ENCODE assay signal across 2 cellular contexts in the genomic region with DNA sequence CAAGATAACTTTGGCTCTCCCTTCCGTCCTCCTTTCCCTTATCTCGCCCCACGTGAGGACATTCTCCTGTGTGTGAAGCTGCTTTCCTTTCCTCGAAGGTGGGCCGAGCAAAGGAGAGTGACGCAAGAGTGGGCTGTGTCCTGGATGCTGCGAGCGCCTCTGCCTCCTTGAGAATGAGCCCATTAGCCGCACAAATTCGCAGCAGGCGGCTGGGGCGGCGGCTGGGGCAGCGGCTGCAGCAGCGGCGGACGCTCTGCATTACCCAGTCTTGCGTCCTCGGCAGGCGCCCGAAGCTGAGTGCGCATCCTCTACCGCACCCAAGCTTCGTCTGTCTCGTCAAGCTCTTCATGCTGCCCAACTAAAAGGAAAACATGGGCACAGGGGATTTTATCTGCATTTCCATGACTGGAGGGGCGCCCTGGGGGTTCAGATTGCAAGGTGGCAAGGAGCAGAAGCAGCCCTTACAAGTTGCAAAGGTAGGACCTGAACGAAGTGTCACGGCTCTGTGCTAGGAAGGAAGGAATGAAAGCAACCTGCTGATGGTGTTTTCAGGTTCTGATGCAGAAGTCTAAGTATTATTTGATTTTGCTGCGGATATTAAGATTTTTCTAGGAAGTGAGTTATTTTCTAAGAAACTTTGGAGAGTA.
TF ChIP-seq lines count a peak whose summit lies in the region.

A gene with protein sequence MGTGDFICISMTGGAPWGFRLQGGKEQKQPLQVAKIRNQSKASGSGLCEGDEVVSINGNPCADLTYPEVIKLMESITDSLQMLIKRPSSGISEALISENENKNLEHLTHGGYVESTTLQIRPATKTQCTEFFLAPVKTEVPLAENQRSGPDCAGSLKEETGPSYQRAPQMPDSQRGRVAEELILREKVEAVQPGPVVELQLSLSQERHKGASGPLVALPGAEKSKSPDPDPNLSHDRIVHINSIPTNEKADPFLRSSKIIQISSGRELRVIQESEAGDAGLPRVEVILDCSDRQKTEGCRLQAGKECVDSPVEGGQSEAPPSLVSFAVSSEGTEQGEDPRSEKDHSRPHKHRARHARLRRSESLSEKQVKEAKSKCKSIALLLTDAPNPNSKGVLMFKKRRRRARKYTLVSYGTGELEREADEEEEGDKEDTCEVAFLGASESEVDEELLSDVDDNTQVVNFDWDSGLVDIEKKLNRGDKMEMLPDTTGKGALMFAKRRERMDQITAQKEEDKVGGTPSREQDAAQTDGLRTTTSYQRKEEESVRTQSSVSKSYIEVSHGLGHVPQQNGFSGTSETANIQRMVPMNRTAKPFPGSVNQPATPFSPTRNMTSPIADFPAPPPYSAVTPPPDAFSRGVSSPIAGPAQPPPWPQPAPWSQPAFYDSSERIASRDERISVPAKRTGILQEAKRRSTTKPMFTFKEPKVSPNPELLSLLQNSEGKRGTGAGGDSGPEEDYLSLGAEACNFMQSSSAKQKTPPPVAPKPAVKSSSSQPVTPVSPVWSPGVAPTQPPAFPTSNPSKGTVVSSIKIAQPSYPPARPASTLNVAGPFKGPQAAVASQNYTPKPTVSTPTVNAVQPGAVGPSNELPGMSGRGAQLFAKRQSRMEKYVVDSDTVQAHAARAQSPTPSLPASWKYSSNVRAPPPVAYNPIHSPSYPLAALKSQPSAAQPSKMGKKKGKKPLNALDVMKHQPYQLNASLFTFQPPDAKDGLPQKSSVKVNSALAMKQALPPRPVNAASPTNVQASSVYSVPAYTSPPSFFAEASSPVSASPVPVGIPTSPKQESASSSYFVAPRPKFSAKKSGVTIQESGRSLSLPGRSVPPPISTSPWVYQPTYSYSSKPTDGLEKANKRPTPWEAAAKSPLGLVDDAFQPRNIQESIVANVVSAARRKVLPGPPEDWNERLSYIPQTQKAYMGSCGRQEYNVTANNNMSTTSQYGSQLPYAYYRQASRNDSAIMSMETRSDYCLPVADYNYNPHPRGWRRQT (plus strand): TSS at position 189 of the 647 bp plus-strand sequence. CDS start 183 bp downstream, at position 372.

TF ChIP-seq in WTC11, 78 proteins besides CTCF, POLR2A, EP300 and RAD21 (continued from another document):
- TF ChIP-seq ETV6 (CRISPR knock-in tag; IDR thresholded peaks at IDR 0.05), result peak; percentile 56; the same call in 1 of the 2 replicates
- TF ChIP-seq, protein P1, sequence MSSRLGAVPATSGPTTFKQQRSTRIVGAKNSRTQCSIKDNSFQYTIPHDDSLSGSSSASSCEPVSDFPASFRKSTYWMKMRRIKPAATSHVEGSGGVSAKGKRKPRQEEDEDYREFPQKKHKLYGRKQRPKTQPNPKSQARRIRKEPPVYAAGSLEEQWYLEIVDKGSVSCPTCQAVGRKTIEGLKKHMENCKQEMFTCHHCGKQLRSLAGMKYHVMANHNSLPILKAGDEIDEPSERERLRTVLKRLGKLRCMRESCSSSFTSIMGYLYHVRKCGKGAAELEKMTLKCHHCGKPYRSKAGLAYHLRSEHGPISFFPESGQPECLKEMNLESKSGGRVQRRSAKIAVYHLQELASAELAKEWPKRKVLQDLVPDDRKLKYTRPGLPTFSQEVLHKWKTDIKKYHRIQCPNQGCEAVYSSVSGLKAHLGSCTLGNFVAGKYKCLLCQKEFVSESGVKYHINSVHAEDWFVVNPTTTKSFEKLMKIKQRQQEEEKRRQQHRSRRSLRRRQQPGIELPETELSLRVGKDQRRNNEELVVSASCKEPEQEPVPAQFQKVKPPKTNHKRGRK (CRISPR knock-in tag; IDR thresholded peaks at IDR 0.05; ENCODE audit: borderline replicate concordance), result no peak
- TF ChIP-seq ZNF232 (CRISPR knock-in tag; IDR thresholded peaks at IDR 0.05), result 0 out of 2 replicates have a peak, but pooled peaks have one; percentile 46
- TF ChIP-seq FOXK1 (CRISPR knock-in tag; IDR thresholded peaks at IDR 0.05), result 0 out of 2 replicates have a peak, but pooled peaks have one; percentile 47
- TF ChIP-seq TEAD1 (CRISPR knock-in tag; IDR thresholded peaks at IDR 0.05), result peak; percentile 64; the same call in 1 of the 2 replicates
- TF ChIP-seq, protein P2, sequence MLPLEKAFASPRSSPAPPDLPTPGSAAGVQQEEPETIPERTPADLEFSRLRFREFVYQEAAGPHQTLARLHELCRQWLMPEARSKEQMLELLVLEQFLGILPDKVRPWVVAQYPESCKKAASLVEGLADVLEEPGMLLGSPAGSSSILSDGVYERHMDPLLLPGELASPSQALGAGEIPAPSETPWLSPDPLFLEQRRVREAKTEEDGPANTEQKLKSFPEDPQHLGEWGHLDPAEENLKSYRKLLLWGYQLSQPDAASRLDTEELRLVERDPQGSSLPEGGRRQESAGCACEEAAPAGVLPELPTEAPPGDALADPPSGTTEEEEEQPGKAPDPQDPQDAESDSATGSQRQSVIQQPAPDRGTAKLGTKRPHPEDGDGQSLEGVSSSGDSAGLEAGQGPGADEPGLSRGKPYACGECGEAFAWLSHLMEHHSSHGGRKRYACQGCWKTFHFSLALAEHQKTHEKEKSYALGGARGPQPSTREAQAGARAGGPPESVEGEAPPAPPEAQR (CRISPR knock-in tag; IDR thresholded peaks at IDR 0.05), result no peak

TF ChIP-seq in liver, 16 proteins besides CTCF, POLR2A, EP300 and RAD21 (continued from another document):
- TF ChIP-seq, protein P3, sequence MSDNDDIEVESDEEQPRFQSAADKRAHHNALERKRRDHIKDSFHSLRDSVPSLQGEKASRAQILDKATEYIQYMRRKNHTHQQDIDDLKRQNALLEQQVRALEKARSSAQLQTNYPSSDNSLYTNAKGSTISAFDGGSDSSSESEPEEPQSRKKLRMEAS (IDR thresholded peaks at IDR 0.05), result no peak
- TF ChIP-seq TAF1 (conservative IDR thresholded peaks at IDR 0.05), result peak; percentile 52
- TF ChIP-seq YY1 (IDR thresholded peaks at IDR 0.05), result peak; percentile 20
TF ChIP-seq in liver: peak in this region for 2.
